Comparison of ENCODE assay signal across 32 cellular contexts in genomic region chr14:30993071-30993470, GRCh38.
"Had no signal": no experiment of that assay in that cellular context is flagged by ENCODE, and none has a peak within 500 bp of the region (broad histone marks: within the 10 kb centered on the region; RNA-seq: fewer than 3 reads in every experiment).

No MANE protein-coding gene starts in this region.

- H3K4me3 Mint-ChIP-seq: activated CD4-positive, alpha-beta T cell treated with anti-CD3 and anti-CD28 coated beads, Interleukin-2, amount 10 ng/mL, durations not matched to agents 24 days and 14 days; activated naive CD8-positive, alpha-beta T cell; activated T-cell treated with anti-CD3 and anti-CD28 coated beads, Interleukin-2, amount 50 U/mL, for 24 hours; activated T-helper 1 cell treated with anti-CD3 and anti-CD28 coated beads, Interleukin-12 subunit alpha, Interleukin-12 subunit beta, Interleukin-2, Interleukin-4 antibody, amounts not matched to agents 30 ng/mL and 10 ng/mL and 1 ng/mL, durations not matched to agents 14 hours and 24 hours and 36 hours; central memory CD8-positive, alpha-beta T cell; T-helper 1 cell treated with Interleukin-12 subunit alpha and Interleukin-12 subunit beta and Interleukin-4 antibody, amounts not matched to agents 30 μg/mL and 1 μg/mL, for 36 hours; T-helper 2 cell treated with Interferon-gamma antibody and Interleukin-4, amounts not matched to agents 5 μg/mL and 100 μg/mL, for 36 hours had no signal

- FAIRE-seq: K562, TTC549 had no signal

- H3K27me3 Mint-ChIP-seq: activated CD4-positive, alpha-beta T cell treated with anti-CD3 and anti-CD28 coated beads, Interleukin-2, amount 10 ng/mL, durations not matched to agents 24 days and 14 days; activated naive CD8-positive, alpha-beta T cell; activated T-cell treated with anti-CD3 and anti-CD28 coated beads, Interleukin-2, amount 50 U/mL, for 24 hours; central memory CD8-positive, alpha-beta T cell had no signal

- DNase-seq: activated CD4-positive, alpha-beta T cell treated with anti-CD3 and anti-CD28 coated beads, Interleukin-2, amount 10 ng/mL, durations not matched to agents 24 days and 14 days; activated CD4-positive, alpha-beta T cell treated with anti-CD3 and anti-CD28 coated beads, Interleukin-2, amount 50 U/mL, for 4 hours; activated effector memory CD4-positive, alpha-beta T cell treated with Interleukin-2 at 50 U/mL for 16 hours; activated T-cell treated with anti-CD3 and anti-CD28 coated beads, Interleukin-2, amount 50 U/mL, for 24 hours; amygdala; IMR-90; NCI-H1092 treated with DMSO at 0.1 percent for 48 hours; NCI-H1417; NCI-H146; NCI-H187; NCI-H2029 treated with DMSO at 0.1 percent for 48 hours; NCI-H2107; NCI-H2171; NCI-H510A; NCI-H526; NCI-H748 treated with DMSO at 0.1 percent for 48 hours; NK-92 treated with Interleukin-12 subunit alpha and Interleukin-12 subunit beta, amount 100 ng/mL, for 24 hours; PC-3; Peyer's patch; RPMI8226; SHP77 treated with DMSO at 0.1 percent for 48 hours; SK-N-SH had no signal

- H3K4me2 ChIP-seq: SK-N-SH had no signal

- H3K27ac ChIP-seq: ascending aorta, cardiac muscle cell, Peyer's patch, SJSA1 had no signal

- H3K9ac ChIP-seq: SK-N-SH had no signal

- H3K4me3 ChIP-seq: ascending aorta, cardiac muscle cell, K562, Peyer's patch, SJSA1 had no signal

- H3K27me3 ChIP-seq: ascending aorta, cardiac muscle cell, Peyer's patch, SJSA1 had no signal

- H3K9me3 ChIP-seq: SJSA1, SK-N-SH had no signal

- H3K27ac Mint-ChIP-seq: activated CD4-positive, alpha-beta T cell treated with anti-CD3 and anti-CD28 coated beads, Interleukin-2, amount 10 ng/mL, durations not matched to agents 24 days and 14 days; activated T-cell treated with anti-CD3 and anti-CD28 coated beads, Interleukin-2, amount 50 U/mL, for 24 hours; activated T-helper 1 cell treated with anti-CD3 and anti-CD28 coated beads, Interleukin-12 subunit alpha, Interleukin-12 subunit beta, Interleukin-2, Interleukin-4 antibody, amounts not matched to agents 30 ng/mL and 10 ng/mL and 1 ng/mL, durations not matched to agents 14 hours and 24 hours and 36 hours; T-helper 1 cell treated with Interleukin-12 subunit alpha and Interleukin-12 subunit beta and Interleukin-4 antibody, amounts not matched to agents 30 μg/mL and 1 μg/mL, for 36 hours; T-helper 2 cell treated with Interferon-gamma antibody and Interleukin-4, amounts not matched to agents 5 μg/mL and 100 μg/mL, for 36 hours had no signal

- H3K36me3 ChIP-seq: cardiac muscle cell had no signal

- ATAC-seq: K562, PC-3 had no signal

- H3K9me3 Mint-ChIP-seq: activated T-cell treated with anti-CD3 and anti-CD28 coated beads, Interleukin-2, amount 50 U/mL, for 24 hours; central memory CD8-positive, alpha-beta T cell had no signal
